In the genomic region with DNA sequence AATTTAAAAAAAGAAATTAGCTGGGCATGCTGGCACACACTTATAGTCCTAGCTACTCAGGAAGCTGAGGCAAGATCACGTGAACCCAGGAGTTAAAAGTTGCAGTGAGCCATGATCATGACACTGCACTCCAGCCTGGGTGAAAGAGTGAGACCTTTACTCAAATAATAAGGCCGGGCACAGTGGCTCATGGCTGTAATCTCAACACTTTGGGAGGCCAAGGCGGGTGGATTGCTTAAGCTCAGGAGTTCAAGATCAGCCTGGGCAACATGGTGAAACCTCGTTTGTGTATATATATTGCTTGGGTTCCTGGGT, we compare ENCODE assay signal across 24 cellular contexts. TPM values are rescaled to one million over a fixed set of nuclear protein-coding genes. Genes with fewer than 3 reads are reported as not detected.
"Had no signal": no experiment of that assay in that cellular context is flagged by ENCODE, and none has a peak within 500 bp of the region (broad histone marks: within the 10 kb centered on the region; RNA-seq: fewer than 3 reads in every experiment).

No MANE protein-coding gene starts in this region.

- H3K9ac ChIP-seq: parathyroid adenoma had no signal

- H3K9me3 ChIP-seq: esophagus muscularis mucosa, lower lobe of right lung, neutrophil, testis, upper lobe of left lung had no signal

- H3K27me3 ChIP-seq: brain microvascular endothelial cell, esophagus muscularis mucosa, neutrophil, testis, upper lobe of left lung had no signal

- H3K27ac ChIP-seq: brain microvascular endothelial cell, coronary artery, neutrophil, testis, upper lobe of left lung had no signal

- ATAC-seq: activated CD8-positive, alpha-beta T cell treated with anti-CD3 and anti-CD28 coated beads, Interleukin-2, amount 10 ng/mL, durations not matched to agents 7 days and 5 days; activated T-cell treated with anti-CD3 and anti-CD28 coated beads, Interleukin-2, amount 50 U/mL, for 72 hours; left cardiac atrium; lower lobe of right lung; WTC11 had no signal

- DNase-seq: activated CD4-positive, alpha-beta T cell treated with anti-CD3 and anti-CD28 coated beads, Interleukin-2, amount 10 ng/mL, durations not matched to agents 24 days and 14 days; activated CD8-positive, alpha-beta memory T cell treated with anti-CD3 and anti-CD28 coated beads, Interleukin-2, amount 50 U/mL, for 4 hours; activated CD8-positive, alpha-beta T cell treated with anti-CD3 and anti-CD28 coated beads, Interleukin-2, amount 10 ng/mL, durations not matched to agents 7 days and 5 days; activated gamma-delta T cell; activated naive CD8-positive, alpha-beta T cell treated with anti-CD3 and anti-CD28 coated beads for 36 hours; activated T-cell treated with anti-CD3 and anti-CD28 coated beads, Interleukin-2, amount 50 U/mL, for 72 hours; amygdala; brain microvascular endothelial cell; immature natural killer cell; left cardiac atrium; lower lobe of right lung; midbrain; stimulated activated naive CD4-positive, alpha-beta T cell treated with Interleukin-2 at 50 U/mL for 16 hours; SW 1271; testis; upper lobe of left lung had no signal

- H3K36me3 ChIP-seq: brain microvascular endothelial cell, esophagus muscularis mucosa, lower lobe of right lung, neutrophil, upper lobe of left lung had no signal

- H3K4me3 ChIP-seq: coronary artery, esophagus muscularis mucosa, lower lobe of right lung, testis, upper lobe of left lung had no signal

RNA-seq across cellular contexts. Expression of gene AGRP, which starts 33.8 kb away (rescaled TPM):
- total RNA-seq: activated CD4-positive, alpha-beta T cell treated with anti-CD3 and anti-CD28 coated beads, Interleukin-2, amount 10 ng/mL, durations not matched to agents 24 days and 14 days; activated CD8-positive, alpha-beta T cell treated with anti-CD3 and anti-CD28 coated beads, Interleukin-2, amount 10 ng/mL, durations not matched to agents 7 days and 5 days; activated T-cell treated with anti-CD3 and anti-CD28 coated beads, Interleukin-2, amount 50 U/mL, for 72 hours; esophagus muscularis mucosa; fibroblast of villous mesenchyme; left cardiac atrium; renal cortical epithelial cell; T-helper 2 cell treated with Interferon-gamma antibody and Interleukin-4, amounts not matched to agents 100 ng/mL and 5 ng/mL, for 36 hours; WTC11 had no signal
- polyA plus RNA-seq: immature natural killer cell had no signal
